In the genomic region with DNA sequence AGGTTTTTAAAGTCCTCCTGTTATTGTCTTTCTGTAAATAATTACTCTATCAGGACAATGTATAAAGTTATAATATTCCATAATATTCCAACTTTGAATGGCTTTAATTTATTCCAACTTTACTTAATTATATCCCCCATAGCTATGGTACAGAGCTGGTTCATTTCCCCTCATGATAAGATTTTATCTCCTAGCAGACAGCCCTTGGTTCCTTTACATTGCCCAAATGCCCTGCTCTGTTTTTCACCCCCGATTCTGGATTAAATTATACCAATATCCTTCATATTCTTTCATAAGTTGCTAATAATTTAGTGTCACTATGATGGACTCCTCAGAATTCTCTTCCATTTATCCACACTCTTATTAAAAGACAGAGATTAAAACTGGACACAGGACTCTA, we compare ENCODE assay signal across 5 cellular contexts.
"Had no signal": no experiment of that assay in that cellular context is flagged by ENCODE, and none has a peak within 500 bp of the region (broad histone marks: within the 10 kb centered on the region; RNA-seq: fewer than 3 reads in every experiment).

No MANE protein-coding gene starts in this region.

- DNase-seq: H9, HCEC 1CT had no signal

- H3K27ac ChIP-seq: HL-60 had no signal

- H3K9me3 Mint-ChIP-seq: GM23338, IgD-negative memory B cell had no signal

- H3K4me3 Mint-ChIP-seq: GM23338, H9, IgD-negative memory B cell had no signal

- H3K27me3 Mint-ChIP-seq: IgD-negative memory B cell had no signal

- H2AFZ ChIP-seq: GM23338 had no signal

- H3K4me2 ChIP-seq: GM23338 had no signal

- H3K27ac Mint-ChIP-seq: GM23338, H9, IgD-negative memory B cell had no signal

- H3K4me3 ChIP-seq: GM23338 had no signal
